29 cellular contexts compared by ENCODE assay signal in genomic region chr12:63129927-63130326, GRCh38. TPM values are rescaled to one million over a fixed set of nuclear protein-coding genes. Genes with fewer than 3 reads are reported as not detected.
"Had no signal": no experiment of that assay in that cellular context is flagged by ENCODE, and none has a peak within 500 bp of the region (broad histone marks: within the 10 kb centered on the region; RNA-seq: fewer than 3 reads in every experiment).

No MANE protein-coding gene starts in this region.

- H2AFZ ChIP-seq: neural progenitor cell, parathyroid adenoma had no signal

- H3K79me2 ChIP-seq: parathyroid adenoma had no signal

- H3K4me1 Mint-ChIP-seq: immature natural killer cell; naive thymus-derived CD4-positive, alpha-beta T cell; nephron; neural progenitor cell; stimulated activated effector memory CD8-positive, alpha-beta T cell treated with anti-CD3 and anti-CD28 coated beads, Interleukin-12 subunit alpha, Interleukin-12 subunit beta, amount 100 ng/mL, for 72 hours had no signal

- H3K4me3 Mint-ChIP-seq: immature natural killer cell; naive thymus-derived CD4-positive, alpha-beta T cell; nephron; neural progenitor cell; stimulated activated effector memory CD8-positive, alpha-beta T cell treated with anti-CD3 and anti-CD28 coated beads, Interleukin-12 subunit alpha, Interleukin-12 subunit beta, amount 100 ng/mL, for 72 hours had no signal

- H3K27ac ChIP-seq: coronary artery, left ventricle myocardium inferior, lower lobe of right lung, neural progenitor cell, parathyroid adenoma, prostate gland, right atrium auricular region, testis, tibial nerve, upper lobe of left lung, vagina had no signal

- H3K36me3 Mint-ChIP-seq: immature natural killer cell; naive thymus-derived CD4-positive, alpha-beta T cell; neural progenitor cell; stimulated activated effector memory CD8-positive, alpha-beta T cell treated with anti-CD3 and anti-CD28 coated beads, Interleukin-12 subunit alpha, Interleukin-12 subunit beta, amount 100 ng/mL, for 72 hours had no signal

- H3K4me3 ChIP-seq: coronary artery, left ventricle myocardium inferior, lower lobe of right lung, mucosa of descending colon, neural progenitor cell, prostate gland, right atrium auricular region, testis, tibial nerve, upper lobe of left lung, vagina had no signal

- H3K9ac ChIP-seq: neural progenitor cell, parathyroid adenoma had no signal

- DNase-seq: dermis blood vessel endothelial cell; effector memory CD4-positive, alpha-beta T cell; hypothalamus; immature natural killer cell; islet precursor cell; kidney glomerular epithelial cell; left colon; left ventricle myocardium inferior; lower lobe of right lung; mucosa of descending colon; naive thymus-derived CD4-positive, alpha-beta T cell; stimulated activated CD4-positive, alpha-beta T cell treated with anti-CD3 and anti-CD28 coated beads, Interleukin-2, amount 100 ng/mL, for 24 hours; stimulated activated CD4-positive, alpha-beta T cell treated with anti-CD3 and anti-CD28 coated beads, Interleukin-4, amount 100 ng/mL, for 24 hours; stimulated activated naive CD8-positive, alpha-beta T cell treated with anti-CD3 and anti-CD28 coated beads, Interleukin-15, Interleukin-2, amounts not matched to agents 100 U/mL and 50 U/mL, for 24 hours; substantia nigra; testis; upper lobe of left lung had no signal

- H3K27me3 ChIP-seq: neural progenitor cell, right atrium auricular region, testis, tibial nerve, upper lobe of left lung, vagina had no signal

- H3K4me2 ChIP-seq: neural progenitor cell had no signal

- H3K36me3 ChIP-seq: left ventricle myocardium inferior, lower lobe of right lung, neural progenitor cell, prostate gland, right atrium auricular region, tibial nerve, upper lobe of left lung, vagina had no signal

- H3K9me3 Mint-ChIP-seq: nephron, neural progenitor cell had no signal

- H3K27ac Mint-ChIP-seq: immature natural killer cell; naive thymus-derived CD4-positive, alpha-beta T cell; nephron; neural progenitor cell; stimulated activated effector memory CD8-positive, alpha-beta T cell treated with anti-CD3 and anti-CD28 coated beads, Interleukin-12 subunit alpha, Interleukin-12 subunit beta, amount 100 ng/mL, for 72 hours had no signal

- H3K9me3 ChIP-seq: left ventricle myocardium inferior, lower lobe of right lung, mucosa of descending colon, prostate gland, right atrium auricular region, testis, tibial nerve, upper lobe of left lung, vagina had no signal

- H3K4me1 ChIP-seq: left ventricle myocardium inferior, lower lobe of right lung, neural progenitor cell, parathyroid adenoma, prostate gland, right atrium auricular region, testis, tibial nerve, upper lobe of left lung, vagina had no signal

- ATAC-seq: left colon; lower lobe of right lung; mucosa of descending colon; naive thymus-derived CD4-positive, alpha-beta T cell; sciatic nerve; stimulated activated effector memory CD8-positive, alpha-beta T cell treated with anti-CD3 and anti-CD28 coated beads, Interleukin-12 subunit alpha, Interleukin-12 subunit beta, amount 100 ng/mL, for 72 hours; stimulated activated naive CD8-positive, alpha-beta T cell treated with anti-CD3 and anti-CD28 coated beads, Interleukin-15, Interleukin-2, amounts not matched to agents 100 U/mL and 50 U/mL, for 24 hours had no signal

RNA-seq across cellular contexts. Expression of gene AVPR1A, which starts 21.1 kb away (rescaled TPM):
- total RNA-seq: fibroblast of villous mesenchyme, osteoblast had no signal
- polyA plus RNA-seq: immature natural killer cell; naive thymus-derived CD4-positive, alpha-beta T cell had no signal
